Comparison of ENCODE assay signal across 17 cellular contexts in genomic region chr15:72154316-72154715, GRCh38. TPM values are rescaled to one million over a fixed set of nuclear protein-coding genes. Genes with fewer than 3 reads are reported as not detected.
"Had no signal": no experiment of that assay in that cellular context is flagged by ENCODE, and none has a peak within 500 bp of the region (broad histone marks: within the 10 kb centered on the region; RNA-seq: fewer than 3 reads in every experiment).

No MANE protein-coding gene starts in this region.

- H3K4me3 ChIP-seq: SK-N-MC had no signal

- DNase-seq: activated CD4-positive, alpha-beta T cell treated with anti-CD3 and anti-CD28 coated beads, Interleukin-2, amount 50 U/mL, for 1 hour; activated naive CD4-positive, alpha-beta T cell treated with anti-CD3 and anti-CD28 coated beads for 36 hours; activated naive CD8-positive, alpha-beta T cell treated with anti-CD3 and anti-CD28 coated beads, Interleukin-2, amount 50 U/mL, for 24 hours; activated T-cell treated with anti-CD3 and anti-CD28 coated beads for 4 hours; pancreas; stimulated activated CD4-positive, alpha-beta T cell treated with anti-CD3 and anti-CD28 coated beads, Interleukin-2, amount 100 ng/mL, for 48 hours; stimulated activated naive B cell treated with anti-CD40 and anti-IgM and Interleukin-4, amounts not matched to agents 10 μg/mL and 1 μg/mL and 100 μg/mL, for 72 hours; T-cell; T-helper 9 cell had no signal

- H3K36me3 ChIP-seq: ascending aorta, pancreas, suprapubic skin had no signal

- ATAC-seq: activated CD4-positive, CD25-positive, alpha-beta regulatory T cell treated with anti-CD3 and anti-CD28 coated beads, Interleukin-2, amount 50 U/mL, for 24 hours; activated naive CD8-positive, alpha-beta T cell treated with anti-CD3 and anti-CD28 coated beads, Interleukin-2, amount 50 U/mL, for 24 hours; activated T-helper 17 cell treated with anti-CD3 and anti-CD28 coated beads, Interleukin-2, amount 50 U/mL, for 72 hours; stimulated activated naive B cell treated with anti-CD40 and anti-IgM and Interleukin-4, amounts not matched to agents 10 μg/mL and 1 μg/mL and 100 μg/mL, for 72 hours; T-cell had no signal

- H3K27me3 ChIP-seq: ascending aorta, pancreas, suprapubic skin had no signal

- H3K9me3 ChIP-seq: ascending aorta, pancreas, suprapubic skin had no signal

- H3K27ac ChIP-seq: SK-N-MC, suprapubic skin had no signal

RNA-seq across cellular contexts. Expression of gene GRAMD2A, which starts 43.3 kb away (rescaled TPM):
- total RNA-seq: activated CD8-positive, alpha-beta memory T cell treated with anti-CD3 and anti-CD28 coated beads for 36 hours; activated naive CD4-positive, alpha-beta T cell treated with anti-CD3 and anti-CD28 coated beads for 36 hours; ascending aorta; left lobe of liver; myocyte; T-cell had no signal
